Comparison of ENCODE assay signal across 8 cellular contexts in genomic region chr14:99946652-99947489, GRCh38.
DNase-seq lines count a peak whose midpoint lies in the region; ATAC-seq and TF ChIP-seq lines count a peak whose summit lies in the region.

No MANE protein-coding gene starts in this region.

- no peaks in the 10 kb centered on the region for H3K4me1 Mint-ChIP-seq in HFFc6 (ENCODE audit: low read depth)
- H3K4me1 Mint-ChIP-seq in progenitor cell of endocrine pancreas (ENCODE audit: low read depth) = peaks cover 1% of the 10 kb centered on the region

- H3K36me3 Mint-ChIP-seq in HFFc6 (ENCODE audit: low read depth) (no peaks in the 10 kb centered on the region), progenitor cell of endocrine pancreas (ENCODE audit: insufficient read depth) (peaks cover 2% of the 10 kb centered on the region)

- DNase-seq in GM10248 (ENCODE audit: extremely low spot score) (peak; percentile 77), HFFc6 (no peak), NCI-H2227 treated with DMSO at 0.1 percent for 48 hours (lab: John Stamatoyannopoulos, UW) (peak; percentile 25), activated T-cell treated with anti-CD3 and anti-CD28 coated beads for 4 hours (peak; percentile 31), fibroblast of the aortic adventitia (ENCODE audit: low read depth) (no peak), progenitor cell of endocrine pancreas (ENCODE audit: low spot score, unreplicated experiment) (peak; percentile 45), NCI-H2081 treated with DMSO at 0.1 percent for 48 hours (lab: John Stamatoyannopoulos, UW) (no peak)

- no peaks in the 10 kb centered on the region for H3K9me3 Mint-ChIP-seq in HFFc6
- no peaks in the 10 kb centered on the region for H3K9me3 Mint-ChIP-seq in progenitor cell of endocrine pancreas (ENCODE audit: low read depth)

- no peak for ATAC-seq in HG03097 (IDR thresholded peaks at IDR 0.05; ENCODE audit: low FRiP score, unreplicated experiment)

- H3K4me3 Mint-ChIP-seq in HFFc6 = no peak overlapping the region
- H3K4me3 Mint-ChIP-seq in progenitor cell of endocrine pancreas (ENCODE audit: low read depth) = no peak overlapping the region

- CTCF ChIA-PET in GM10248 (lab: Yijun Ruan, JAX) = interaction anchor here (0.7 to 3.6 kb wide), 27 partner anchors 8 to 292 kb away, joined by 3 to 19 read pairs (median 4); no protein-coding TSS in a partner anchor

- no peak overlapping the region for H3K4me3 ChIP-seq in fibroblast of the aortic adventitia (ENCODE audit: low read depth, low read length)

- TF ChIP-seq CTCF in GM10248 (IDR thresholded peaks at IDR 0.05; ENCODE audit: control extremely low read depth, extremely low read depth, low read depth, missing control alignments) = peak; percentile 91
- TF ChIP-seq CTCF in HFFc6 (IDR thresholded peaks at IDR 0.05) = peak; percentile 98
- TF ChIP-seq CTCF in fibroblast of the aortic adventitia (IDR thresholded peaks at IDR 0.05; ENCODE audit: insufficient read depth, low read length) = peak; percentile 91
- peak; percentile 95 for TF ChIP-seq CTCF in progenitor cell of endocrine pancreas (IDR thresholded peaks at IDR 0.05; ENCODE audit: unreplicated experiment)

- peaks cover 7% of the 10 kb centered on the region for H3K27me3 Mint-ChIP-seq in HFFc6 (ENCODE audit: insufficient read depth)
- peaks cover 6% of the 10 kb centered on the region for H3K27me3 Mint-ChIP-seq in progenitor cell of endocrine pancreas

- POLR2A ChIA-PET in GM10248 (lab: Yijun Ruan, JAX) = no interaction called here

- H3K27ac Mint-ChIP-seq in HFFc6 = no peak overlapping the region
- H3K27ac Mint-ChIP-seq in progenitor cell of endocrine pancreas = no peak overlapping the region

Comparison
In these comparisons a context has a peak if more than half of its experiments do, and no peak if none do; other contexts are left out.
1. DNase-seq: peak in GM10248 (single experiment), NCI-H2227 treated with DMSO at 0.1 percent for 48 hours (single experiment), activated T-cell treated with anti-CD3 and anti-CD28 coated beads for 4 hours (single experiment) and progenitor cell of endocrine pancreas (single experiment); none in HFFc6 (single experiment), fibroblast of the aortic adventitia (single experiment) and NCI-H2081 treated with DMSO at 0.1 percent for 48 hours (single experiment).
2. Peak in every context shown above with its lines, with median percentiles within 50 percentile points of each other: CTCF ChIP-seq.